ENCODE assay signal across 15 cellular contexts in the genomic region with DNA sequence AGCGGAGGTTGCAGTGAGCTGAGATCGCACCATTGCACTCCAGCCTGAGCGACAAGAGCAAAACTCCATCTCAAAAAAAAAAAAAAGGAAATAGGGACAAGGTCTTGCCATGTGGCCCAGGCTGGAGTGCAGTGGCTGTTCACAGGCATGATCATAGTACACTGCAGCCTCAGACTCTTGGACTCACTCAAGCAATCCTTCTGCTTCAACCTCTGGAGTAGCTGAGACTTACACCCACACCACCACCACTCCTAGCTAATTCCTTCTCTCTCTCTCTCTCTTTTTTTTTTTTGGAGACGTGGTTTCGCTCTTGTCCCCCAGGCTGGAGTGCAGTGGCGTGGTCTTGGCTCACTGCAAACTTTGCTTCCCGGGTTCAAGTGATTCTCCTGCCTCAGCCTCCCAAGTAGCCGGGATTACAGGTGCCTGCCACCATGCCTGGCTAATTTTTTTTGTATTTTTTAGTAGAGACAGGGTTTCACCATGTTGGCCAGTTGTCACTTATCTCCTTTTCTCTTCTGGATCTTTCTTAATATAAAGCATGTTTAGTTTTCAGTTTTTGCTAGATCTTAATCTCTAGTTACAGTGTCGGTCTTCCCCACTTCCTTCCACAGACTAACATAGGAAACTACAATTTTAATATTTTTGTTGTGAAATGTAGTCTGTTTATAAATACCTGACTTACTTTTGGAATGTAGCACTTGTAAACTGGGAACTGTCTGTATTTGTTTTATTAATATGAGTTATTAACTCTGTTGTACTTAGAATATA. TPM values are rescaled to one million over a fixed set of nuclear protein-coding genes. Genes with fewer than 3 reads are reported as not detected.
A peak's percentile ranks its signal among the peaks of the same experiment; 100 is the strongest.
DNase-seq lines count a peak whose midpoint lies in the region; ATAC-seq and TF ChIP-seq lines count a peak whose summit lies in the region.
"Had no signal": no experiment of that assay in that cellular context is flagged by ENCODE, and none has a peak within 500 bp of the region (broad histone marks: within the 10 kb centered on the region; RNA-seq: fewer than 3 reads in every experiment).

No MANE protein-coding gene starts in this region.

- H3K36me3 Mint-ChIP-seq in activated T-cell treated with anti-CD3 and anti-CD28 coated beads, Interleukin-2, amount 50 U/mL, for 72 hours (ENCODE audit: insufficient read depth in 2 of 2) = peaks cover 3 to 9% of the 10 kb centered on the region in 2 donors
- peaks cover 17% of the 10 kb centered on the region for H3K36me3 Mint-ChIP-seq in activated naive CD8-positive, alpha-beta T cell treated with anti-CD3 and anti-CD28 coated beads, Interleukin-2, amount 50 U/mL, for 24 hours (ENCODE audit: low read depth)
- peaks cover 7% of the 10 kb centered on the region for H3K36me3 Mint-ChIP-seq in natural killer cell treated with Interleukin-12 subunit alpha and Interleukin-12 subunit beta and Interleukin-15 and Interleukin-18, amount 100 ng/mL, for 72 hours

- H3K36me3 ChIP-seq in Loucy (ENCODE audit: insufficient read depth, low read length) = peaks cover 21% of the 10 kb centered on the region

- H3K27ac Mint-ChIP-seq in activated T-cell treated with anti-CD3 and anti-CD28 coated beads, Interleukin-2, amount 50 U/mL, for 72 hours = peak overlapping the region; percentile 90
- H3K27ac Mint-ChIP-seq in activated naive CD8-positive, alpha-beta T cell treated with anti-CD3 and anti-CD28 coated beads, Interleukin-2, amount 50 U/mL, for 24 hours = peak overlapping the region; percentile 33
- H3K27ac Mint-ChIP-seq in natural killer cell treated with Interleukin-12 subunit alpha and Interleukin-12 subunit beta and Interleukin-15 and Interleukin-18, amount 100 ng/mL, for 72 hours = peak overlapping the region; percentile 30 to 36

- peak overlapping the region; percentile 47 for H3K4me3 ChIP-seq in Loucy (ENCODE audit: low read length, poor library complexity, severe bottlenecking)
- H3K4me3 ChIP-seq: left ventricle myocardium inferior had no signal

- peak overlapping the region in 1 of 2 donors; percentile 72 for H3K4me3 Mint-ChIP-seq in activated T-cell treated with anti-CD3 and anti-CD28 coated beads, Interleukin-2, amount 50 U/mL, for 72 hours
- peak overlapping the region; percentile 6 for H3K4me3 Mint-ChIP-seq in activated naive CD8-positive, alpha-beta T cell treated with anti-CD3 and anti-CD28 coated beads, Interleukin-2, amount 50 U/mL, for 24 hours
- peak overlapping the region; percentile 49 for H3K4me3 Mint-ChIP-seq in natural killer cell treated with Interleukin-12 subunit alpha and Interleukin-12 subunit beta and Interleukin-15 and Interleukin-18, amount 100 ng/mL, for 72 hours

- peak overlapping the region; percentile 13 for H3K9ac ChIP-seq in Loucy (ENCODE audit: low read depth, low read length, poor library complexity, severe bottlenecking)

- peaks cover 55% of the 10 kb centered on the region for H3K4me1 Mint-ChIP-seq in activated T-cell treated with anti-CD3 and anti-CD28 coated beads, Interleukin-2, amount 50 U/mL, for 72 hours (ENCODE audit: low read depth)
- H3K4me1 Mint-ChIP-seq in activated naive CD8-positive, alpha-beta T cell treated with anti-CD3 and anti-CD28 coated beads, Interleukin-2, amount 50 U/mL, for 24 hours = peaks cover 47% of the 10 kb centered on the region
- peaks cover 28 to 35% of the 10 kb centered on the region in 2 donors for H3K4me1 Mint-ChIP-seq in natural killer cell treated with Interleukin-12 subunit alpha and Interleukin-12 subunit beta and Interleukin-15 and Interleukin-18, amount 100 ng/mL, for 72 hours (ENCODE audit: low read depth in 2 of 2)

- no peaks in the 10 kb centered on the region for H3K9me3 ChIP-seq in Loucy (ENCODE audit: insufficient read depth, low read depth, low read length)
- H3K9me3 ChIP-seq: left ventricle myocardium inferior had no signal

- no peaks in the 10 kb centered on the region for H3K27me3 ChIP-seq in Loucy (ENCODE audit: insufficient read depth, low read length, poor library complexity, severe bottlenecking)

- H3F3A ChIP-seq in Loucy (ENCODE audit: low read depth) = no peaks in the 10 kb centered on the region

- H2AFZ ChIP-seq in Loucy (ENCODE audit: low read length) = no peak overlapping the region

- no peaks in the 10 kb centered on the region for H3K9me2 ChIP-seq in Loucy (replicated peaks; ENCODE audit: low read depth, low read length)

- H3K79me2 ChIP-seq in Loucy (ENCODE audit: insufficient read depth, low read length) = peaks cover 84% of the 10 kb centered on the region

- H3K27me3 Mint-ChIP-seq in activated T-cell treated with anti-CD3 and anti-CD28 coated beads, Interleukin-2, amount 50 U/mL, for 72 hours (ENCODE audit: low read depth) = no peaks in the 10 kb centered on the region
- H3K27me3 Mint-ChIP-seq in activated naive CD8-positive, alpha-beta T cell treated with anti-CD3 and anti-CD28 coated beads, Interleukin-2, amount 50 U/mL, for 24 hours = no peaks in the 10 kb centered on the region
- no peaks in the 10 kb centered on the region for H3K27me3 Mint-ChIP-seq in natural killer cell treated with Interleukin-12 subunit alpha and Interleukin-12 subunit beta and Interleukin-15 and Interleukin-18, amount 100 ng/mL, for 72 hours

- no peak for ATAC-seq in activated T-cell treated with anti-CD3 and anti-CD28 coated beads, Interleukin-2, amount 50 U/mL, for 72 hours (replicated peaks in 1 of 2)
- ATAC-seq in activated naive CD8-positive, alpha-beta T cell treated with anti-CD3 and anti-CD28 coated beads, Interleukin-2, amount 50 U/mL, for 24 hours = no peak
- no peak for ATAC-seq in natural killer cell treated with Interleukin-12 subunit alpha and Interleukin-12 subunit beta and Interleukin-15 and Interleukin-18, amount 100 ng/mL, for 72 hours
- ATAC-seq in GM21576 (IDR thresholded peaks at IDR 0.05; ENCODE audit: unreplicated experiment) (no peak), HG02623 (IDR thresholded peaks at IDR 0.05; ENCODE audit: unreplicated experiment) (no peak)

- DNase-seq in activated T-cell treated with anti-CD3 and anti-CD28 coated beads, Interleukin-2, amount 50 U/mL, for 72 hours = no peak
- no peak for DNase-seq in activated T-cell treated with anti-CD3 and anti-CD28 coated beads, Interleukin-2, amount 50 U/mL, for 1 hour
- DNase-seq in activated naive CD8-positive, alpha-beta T cell treated with anti-CD3 and anti-CD28 coated beads, Interleukin-2, amount 50 U/mL, for 24 hours = no peak
- no peak for DNase-seq in natural killer cell treated with Interleukin-12 subunit alpha and Interleukin-12 subunit beta and Interleukin-15 and Interleukin-18, amount 100 ng/mL, for 72 hours (ENCODE audit: low spot score)
- no peak for DNase-seq in DMS79 treated with DMSO at 0.1 percent for 48 hours (lab: John Stamatoyannopoulos, UW)
- DNase-seq: effector CD8-positive, alpha-beta T cell; left ventricle myocardium inferior; NCI-H1436; SHP77; stimulated activated CD4-positive, alpha-beta T cell treated with anti-CD3 and anti-CD28 coated beads, Interleukin-15, amount 100 ng/mL, for 24 hours; T-helper 9 cell had no signal

- peaks cover 16% of the 10 kb centered on the region for H4K20me1 ChIP-seq in Loucy (ENCODE audit: insufficient read depth, low read length, poor library complexity, severe bottlenecking)

- H3K4me2 ChIP-seq in Loucy (ENCODE audit: low read depth, low read length, poor library complexity, severe bottlenecking) = peak overlapping the region; percentile 60

- H3K9me3 Mint-ChIP-seq in activated T-cell treated with anti-CD3 and anti-CD28 coated beads, Interleukin-2, amount 50 U/mL, for 72 hours = no peaks in the 10 kb centered on the region
- no peaks in the 10 kb centered on the region for H3K9me3 Mint-ChIP-seq in activated naive CD8-positive, alpha-beta T cell treated with anti-CD3 and anti-CD28 coated beads, Interleukin-2, amount 50 U/mL, for 24 hours
- no peaks in the 10 kb centered on the region for H3K9me3 Mint-ChIP-seq in natural killer cell treated with Interleukin-12 subunit alpha and Interleukin-12 subunit beta and Interleukin-15 and Interleukin-18, amount 100 ng/mL, for 72 hours

- peaks cover 20% of the 10 kb centered on the region for H3K4me1 ChIP-seq in Loucy (ENCODE audit: insufficient read depth, low read length, poor library complexity, severe bottlenecking)

- no peak for TF ChIP-seq CTCF in Loucy (conservative IDR thresholded peaks at IDR 0.05; ENCODE audit: low read length)

RNA-seq across cellular contexts. Expression of a gene that starts 22.6 kb away (rescaled TPM):
- total RNA-seq in activated T-cell treated with anti-CD3 and anti-CD28 coated beads, Interleukin-2, amount 50 U/mL, for 72 hours = 10 to 100 TPM; 45.4 to 52.7 TPM
- 10 to 100 TPM; 29.1 to 50.5 TPM for total RNA-seq in natural killer cell treated with Interleukin-12 subunit alpha and Interleukin-12 subunit beta and Interleukin-15 and Interleukin-18, amount 100 ng/mL, for 72 hours

RNA-seq across cellular contexts. Expression of a gene that starts 43.4 kb away (rescaled TPM):
- 1 to 10 TPM in 1 of 2 donors, under 1 TPM in 1; 0.76 to 1.1 TPM for total RNA-seq in activated T-cell treated with anti-CD3 and anti-CD28 coated beads, Interleukin-2, amount 50 U/mL, for 72 hours
- total RNA-seq in natural killer cell treated with Interleukin-12 subunit alpha and Interleukin-12 subunit beta and Interleukin-15 and Interleukin-18, amount 100 ng/mL, for 72 hours = under 1 TPM in 1 of 2 donors, not detected in 1; 0.64 TPM
- total RNA-seq: left ventricle myocardium inferior, myocyte had no signal

Comparison
In these comparisons a context has a peak if more than half of its experiments do, and no peak if none do; other contexts are left out.
1. H3K27ac Mint-ChIP-seq: peak in every context shown above with its lines; median percentile 90 in activated T-cell treated with anti-CD3 and anti-CD28 coated beads, Interleukin-2, amount 50 U/mL, for 72 hours; 33 in activated naive CD8-positive, alpha-beta T cell treated with anti-CD3 and anti-CD28 coated beads, Interleukin-2, amount 50 U/mL, for 24 hours; 33 in natural killer cell treated with Interleukin-12 subunit alpha and Interleukin-12 subunit beta and Interleukin-15 and Interleukin-18, amount 100 ng/mL, for 72 hours.